In genomic region chr16:88803264-88803987, GRCh38 we compare ENCODE assay signal across 1 cellular context.
TF ChIP-seq lines count a peak whose summit lies in the region.

Gene CDT1 (plus strand): TSS chr16:88803789. CDS start chr16:88803832, 43 bp downstream.

TF ChIP-seq in H1, 55 proteins besides CTCF, POLR2A, EP300 and RAD21 (continued from another document):
- TF ChIP-seq BCL11A (IDR thresholded peaks at IDR 0.05; ENCODE audit: low read depth in 2 of 2, low read length in 2 of 2) (no peak), RBBP5 (IDR thresholded peaks at IDR 0.05; ENCODE audit: borderline replicate concordance, low read depth, low read length) (no peak), MAX (IDR thresholded peaks at IDR 0.05) (no peak; the same call in 1 of the 2 replicates), EGR1 (IDR thresholded peaks at IDR 0.05; ENCODE audit: borderline replicate concordance, low read depth, low read length) (no peak), ASH2L (IDR thresholded peaks at IDR 0.05; ENCODE audit: low read length) (no peak), JUN (IDR thresholded peaks at IDR 0.05; ENCODE audit: low read depth, low read length) (no peak), PHF8 (conservative IDR thresholded peaks at IDR 0.05; ENCODE audit: low read depth, low read length) (peak; percentile 54; the same call in 1 of the 2 replicates), CTBP2 (IDR thresholded peaks at IDR 0.05; ENCODE audit: borderline replicate concordance, insufficient read depth, insufficient read length, low read length) (peak; percentile 51), BACH1 (IDR thresholded peaks at IDR 0.05; ENCODE audit: low read length) (peak; percentile 95), TAF7 (optimal IDR thresholded peaks at IDR 0.05; ENCODE audit: borderline replicate concordance, low read depth, low read length) (peak; percentile 36), CBX5 (IDR thresholded peaks at IDR 0.05; ENCODE audit: low read depth, low read length) (no peak), SUZ12 (IDR thresholded peaks at IDR 0.05; ENCODE audit: low read length) (peak; percentile 28; the same call in 1 of the 2 replicates), HDAC6 (IDR thresholded peaks at IDR 0.05; ENCODE audit: low read depth, low read length) (no peak), SIRT6 (IDR thresholded peaks at IDR 0.05; ENCODE audit: low read length) (no peak), YY1 (IDR thresholded peaks at IDR 0.05; ENCODE audit: low read depth, low read length) (peak; percentile 71), JUND (IDR thresholded peaks at IDR 0.05; ENCODE audit: low read length) (peak; percentile 68; the same call in 1 of the 2 replicates), GABPA (IDR thresholded peaks at IDR 0.05; ENCODE audit: borderline replicate concordance, insufficient read depth, low read length) (no peak), NRF1 (IDR thresholded peaks at IDR 0.05; ENCODE audit: low read depth, low read length) (peak; percentile 91), SRF (IDR thresholded peaks at IDR 0.05; ENCODE audit: low read depth, low read length) (no peak), POLR2AphosphoS5 (IDR thresholded peaks at IDR 0.05; ENCODE audit: low read depth, low read length) (peak; percentile 67), SIX5 (IDR thresholded peaks at IDR 0.05; ENCODE audit: low read depth, low read length) (no peak), CHD1 (IDR thresholded peaks at IDR 0.05; ENCODE audit: low read depth, low read length) (peak; percentile 63; the same call in 1 of the 2 replicates), MAFK (IDR thresholded peaks at IDR 0.05; ENCODE audit: low read depth, low read length) (no peak), CHD2 (IDR thresholded peaks at IDR 0.05; ENCODE audit: low read length) (no peak), KDM4A (IDR thresholded peaks at IDR 0.05; ENCODE audit: low read depth, low read length, severe bottlenecking) (no peak), RNF2 (IDR thresholded peaks at IDR 0.05; ENCODE audit: borderline replicate concordance, low read depth, low read length, missing control alignments, poor library complexity, severe bottlenecking) (no peak), TAF1 (IDR thresholded peaks at IDR 0.05; ENCODE audit: low read depth, low read length) (peak; percentile 82), TBP (IDR thresholded peaks at IDR 0.05; ENCODE audit: low read depth, low read length) (peak; percentile 51; the same call in 1 of the 2 replicates), SIN3A (conservative IDR thresholded peaks at IDR 0.05 in 1 of 2, IDR thresholded peaks at IDR 0.05 in 1 of 2; ENCODE audit: low read depth in 1 of 2, low read length in 2 of 2) (no peak), KDM1A (IDR thresholded peaks at IDR 0.05; ENCODE audit: borderline replicate concordance, low read length) (no peak), ATF2 (IDR thresholded peaks at IDR 0.05; ENCODE audit: low read length) (no peak), RXRA (IDR thresholded peaks at IDR 0.05; ENCODE audit: insufficient read depth, low read depth, low read length) (no peak), ATF3 (IDR thresholded peaks at IDR 0.05; ENCODE audit: insufficient read depth, low read depth, low read length) (no peak), BRCA1 (IDR thresholded peaks at IDR 0.05; ENCODE audit: low read depth, low read length) (no peak), ZNF274 (IDR thresholded peaks at IDR 0.05; ENCODE audit: borderline replicate concordance, extremely low read depth, low read length) (no peak), E2F6 (IDR thresholded peaks at IDR 0.05) (peak; percentile 90), EZH2 (IDR thresholded peaks at IDR 0.05; ENCODE audit: low read depth, low read length, severe bottlenecking) (no peak), SP4 (IDR thresholded peaks at IDR 0.05; ENCODE audit: low read length) (no peak), CREB1 (IDR thresholded peaks at IDR 0.05) (no peak), KDM5A (IDR thresholded peaks at IDR 0.05; ENCODE audit: low read length) (no peak), SAP30 (IDR thresholded peaks at IDR 0.05; ENCODE audit: insufficient read depth, insufficient replicate concordance, low read length) (no peak), RFX5 (IDR thresholded peaks at IDR 0.05; ENCODE audit: borderline replicate concordance, low read depth, low read length) (no peak), TEAD4 (IDR thresholded peaks at IDR 0.05; ENCODE audit: low read depth, low read length) (no peak), POU5F1 (IDR thresholded peaks at IDR 0.05; ENCODE audit: low read depth, low read length) (no peak), CEBPB (IDR thresholded peaks at IDR 0.05; ENCODE audit: low read depth, low read length) (no peak), TCF12 (IDR thresholded peaks at IDR 0.05; ENCODE audit: low read depth, low read length) (no peak), SP1 (IDR thresholded peaks at IDR 0.05; ENCODE audit: low read depth, low read length) (0 out of 2 replicates have a peak, but pooled peaks have one; percentile 43), HDAC2 (IDR thresholded peaks at IDR 0.05; ENCODE audit: borderline replicate concordance in 1 of 2, low read depth in 2 of 2, low read length in 2 of 2) (peak; percentile 47 to 83; a peak in 3 of 4 replicates), NANOG (IDR thresholded peaks at IDR 0.05; ENCODE audit: insufficient read depth, low read depth, low read length, poor library complexity, severe bottlenecking) (no peak), FOSL1 (IDR thresholded peaks at IDR 0.05; ENCODE audit: insufficient read depth, low read depth, low read length) (no peak)
- TF ChIP-seq, protein P1, sequence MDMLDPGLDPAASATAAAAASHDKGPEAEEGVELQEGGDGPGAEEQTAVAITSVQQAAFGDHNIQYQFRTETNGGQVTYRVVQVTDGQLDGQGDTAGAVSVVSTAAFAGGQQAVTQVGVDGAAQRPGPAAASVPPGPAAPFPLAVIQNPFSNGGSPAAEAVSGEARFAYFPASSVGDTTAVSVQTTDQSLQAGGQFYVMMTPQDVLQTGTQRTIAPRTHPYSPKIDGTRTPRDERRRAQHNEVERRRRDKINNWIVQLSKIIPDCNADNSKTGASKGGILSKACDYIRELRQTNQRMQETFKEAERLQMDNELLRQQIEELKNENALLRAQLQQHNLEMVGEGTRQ (IDR thresholded peaks at IDR 0.05; ENCODE audit: low read length), result no peak
- TF ChIP-seq, protein P2, sequence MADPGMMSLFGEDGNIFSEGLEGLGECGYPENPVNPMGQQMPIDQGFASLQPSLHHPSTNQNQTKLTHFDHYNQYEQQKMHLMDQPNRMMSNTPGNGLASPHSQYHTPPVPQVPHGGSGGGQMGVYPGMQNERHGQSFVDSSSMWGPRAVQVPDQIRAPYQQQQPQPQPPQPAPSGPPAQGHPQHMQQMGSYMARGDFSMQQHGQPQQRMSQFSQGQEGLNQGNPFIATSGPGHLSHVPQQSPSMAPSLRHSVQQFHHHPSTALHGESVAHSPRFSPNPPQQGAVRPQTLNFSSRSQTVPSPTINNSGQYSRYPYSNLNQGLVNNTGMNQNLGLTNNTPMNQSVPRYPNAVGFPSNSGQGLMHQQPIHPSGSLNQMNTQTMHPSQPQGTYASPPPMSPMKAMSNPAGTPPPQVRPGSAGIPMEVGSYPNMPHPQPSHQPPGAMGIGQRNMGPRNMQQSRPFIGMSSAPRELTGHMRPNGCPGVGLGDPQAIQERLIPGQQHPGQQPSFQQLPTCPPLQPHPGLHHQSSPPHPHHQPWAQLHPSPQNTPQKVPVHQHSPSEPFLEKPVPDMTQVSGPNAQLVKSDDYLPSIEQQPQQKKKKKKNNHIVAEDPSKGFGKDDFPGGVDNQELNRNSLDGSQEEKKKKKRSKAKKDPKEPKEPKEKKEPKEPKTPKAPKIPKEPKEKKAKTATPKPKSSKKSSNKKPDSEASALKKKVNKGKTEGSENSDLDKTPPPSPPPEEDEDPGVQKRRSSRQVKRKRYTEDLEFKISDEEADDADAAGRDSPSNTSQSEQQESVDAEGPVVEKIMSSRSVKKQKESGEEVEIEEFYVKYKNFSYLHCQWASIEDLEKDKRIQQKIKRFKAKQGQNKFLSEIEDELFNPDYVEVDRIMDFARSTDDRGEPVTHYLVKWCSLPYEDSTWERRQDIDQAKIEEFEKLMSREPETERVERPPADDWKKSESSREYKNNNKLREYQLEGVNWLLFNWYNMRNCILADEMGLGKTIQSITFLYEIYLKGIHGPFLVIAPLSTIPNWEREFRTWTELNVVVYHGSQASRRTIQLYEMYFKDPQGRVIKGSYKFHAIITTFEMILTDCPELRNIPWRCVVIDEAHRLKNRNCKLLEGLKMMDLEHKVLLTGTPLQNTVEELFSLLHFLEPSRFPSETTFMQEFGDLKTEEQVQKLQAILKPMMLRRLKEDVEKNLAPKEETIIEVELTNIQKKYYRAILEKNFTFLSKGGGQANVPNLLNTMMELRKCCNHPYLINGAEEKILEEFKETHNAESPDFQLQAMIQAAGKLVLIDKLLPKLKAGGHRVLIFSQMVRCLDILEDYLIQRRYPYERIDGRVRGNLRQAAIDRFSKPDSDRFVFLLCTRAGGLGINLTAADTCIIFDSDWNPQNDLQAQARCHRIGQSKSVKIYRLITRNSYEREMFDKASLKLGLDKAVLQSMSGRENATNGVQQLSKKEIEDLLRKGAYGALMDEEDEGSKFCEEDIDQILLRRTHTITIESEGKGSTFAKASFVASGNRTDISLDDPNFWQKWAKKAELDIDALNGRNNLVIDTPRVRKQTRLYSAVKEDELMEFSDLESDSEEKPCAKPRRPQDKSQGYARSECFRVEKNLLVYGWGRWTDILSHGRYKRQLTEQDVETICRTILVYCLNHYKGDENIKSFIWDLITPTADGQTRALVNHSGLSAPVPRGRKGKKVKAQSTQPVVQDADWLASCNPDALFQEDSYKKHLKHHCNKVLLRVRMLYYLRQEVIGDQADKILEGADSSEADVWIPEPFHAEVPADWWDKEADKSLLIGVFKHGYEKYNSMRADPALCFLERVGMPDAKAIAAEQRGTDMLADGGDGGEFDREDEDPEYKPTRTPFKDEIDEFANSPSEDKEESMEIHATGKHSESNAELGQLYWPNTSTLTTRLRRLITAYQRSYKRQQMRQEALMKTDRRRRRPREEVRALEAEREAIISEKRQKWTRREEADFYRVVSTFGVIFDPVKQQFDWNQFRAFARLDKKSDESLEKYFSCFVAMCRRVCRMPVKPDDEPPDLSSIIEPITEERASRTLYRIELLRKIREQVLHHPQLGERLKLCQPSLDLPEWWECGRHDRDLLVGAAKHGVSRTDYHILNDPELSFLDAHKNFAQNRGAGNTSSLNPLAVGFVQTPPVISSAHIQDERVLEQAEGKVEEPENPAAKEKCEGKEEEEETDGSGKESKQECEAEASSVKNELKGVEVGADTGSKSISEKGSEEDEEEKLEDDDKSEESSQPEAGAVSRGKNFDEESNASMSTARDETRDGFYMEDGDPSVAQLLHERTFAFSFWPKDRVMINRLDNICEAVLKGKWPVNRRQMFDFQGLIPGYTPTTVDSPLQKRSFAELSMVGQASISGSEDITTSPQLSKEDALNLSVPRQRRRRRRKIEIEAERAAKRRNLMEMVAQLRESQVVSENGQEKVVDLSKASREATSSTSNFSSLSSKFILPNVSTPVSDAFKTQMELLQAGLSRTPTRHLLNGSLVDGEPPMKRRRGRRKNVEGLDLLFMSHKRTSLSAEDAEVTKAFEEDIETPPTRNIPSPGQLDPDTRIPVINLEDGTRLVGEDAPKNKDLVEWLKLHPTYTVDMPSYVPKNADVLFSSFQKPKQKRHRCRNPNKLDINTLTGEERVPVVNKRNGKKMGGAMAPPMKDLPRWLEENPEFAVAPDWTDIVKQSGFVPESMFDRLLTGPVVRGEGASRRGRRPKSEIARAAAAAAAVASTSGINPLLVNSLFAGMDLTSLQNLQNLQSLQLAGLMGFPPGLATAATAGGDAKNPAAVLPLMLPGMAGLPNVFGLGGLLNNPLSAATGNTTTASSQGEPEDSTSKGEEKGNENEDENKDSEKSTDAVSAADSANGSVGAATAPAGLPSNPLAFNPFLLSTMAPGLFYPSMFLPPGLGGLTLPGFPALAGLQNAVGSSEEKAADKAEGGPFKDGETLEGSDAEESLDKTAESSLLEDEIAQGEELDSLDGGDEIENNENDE (IDR thresholded peaks at IDR 0.05; ENCODE audit: insufficient replicate concordance, low read length), result no peak
